1 cellular context compared by ENCODE assay signal in genomic region chr4:42656986-42657792, GRCh38.
A peak's percentile ranks its signal among the peaks of the same experiment; 100 is the strongest.
TF ChIP-seq lines count a peak whose summit lies in the region.

Gene ATP8A1 (minus strand): TSS chr4:42657105. CDS start chr4:42656873, 232 bp downstream.

TF ChIP-seq in HepG2, 621 proteins besides CTCF, POLR2A, EP300 and RAD21 (continued from another document and continues in another):
- TF ChIP-seq GABPA (IDR thresholded peaks at IDR 0.05; ENCODE audit: low read depth, low read length) (no peak), GABPA (CRISPR knock-in tag; IDR thresholded peaks at IDR 0.05; ENCODE audit: low read depth) (peak; percentile 58), ZNF251 (CRISPR knock-in tag; IDR thresholded peaks at IDR 0.05) (0 out of 2 replicates have a peak, but pooled peaks have one; percentile 47), ATF1 (CRISPR knock-in tag; IDR thresholded peaks at IDR 0.05) (no peak), ARNT2 (CRISPR knock-in tag; IDR thresholded peaks at IDR 0.05; ENCODE audit: low read depth) (peak; percentile 65; the same call in 1 of the 2 replicates), TAF15 (IDR thresholded peaks at IDR 0.05; ENCODE audit: low read depth, low read length, poor library complexity, severe bottlenecking) (no peak), REST (IDR thresholded peaks at IDR 0.05; ENCODE audit: borderline replicate concordance in 1 of 2, low read depth in 1 of 2, low read length in 2 of 2) (peak in 1 of 2 experiments; percentile 14; a peak in 1 of 4 replicates), GATA4 (IDR thresholded peaks at IDR 0.05; ENCODE audit: borderline replicate concordance, low read depth) (0 out of 2 replicates have a peak, but pooled peaks have one; percentile 19), KDM3A (CRISPR knock-in tag; IDR thresholded peaks at IDR 0.05; ENCODE audit: low read depth) (peak; percentile 53), KAT7 (CRISPR knock-in tag; IDR thresholded peaks at IDR 0.05; ENCODE audit: borderline replicate concordance) (peak; percentile 76; the same call in 1 of the 2 replicates), TAF1 (CRISPR knock-in tag; IDR thresholded peaks at IDR 0.05) (peak; percentile 96), ZNF605 (CRISPR knock-in tag; IDR thresholded peaks at IDR 0.05) (peak; percentile 79; the same call in 1 of the 2 replicates), ZNF17 (CRISPR knock-in tag; IDR thresholded peaks at IDR 0.05) (0 out of 2 replicates have a peak, but pooled peaks have one; percentile 85), PATZ1 (CRISPR knock-in tag; IDR thresholded peaks at IDR 0.05) (peak; percentile 68), ZNF317 (CRISPR knock-in tag; IDR thresholded peaks at IDR 0.05) (peak; percentile 66; the same call in 1 of the 2 replicates), ZFP41 (CRISPR knock-in tag; IDR thresholded peaks at IDR 0.05; ENCODE audit: borderline replicate concordance) (no peak), TFE3 (CRISPR knock-in tag; IDR thresholded peaks at IDR 0.05) (no peak), NFE2 (CRISPR knock-in tag; IDR thresholded peaks at IDR 0.05) (no peak), PAXIP1 (CRISPR knock-in tag; conservative IDR thresholded peaks at IDR 0.05) (peak; percentile 46), ISL2 (CRISPR knock-in tag; IDR thresholded peaks at IDR 0.05) (peak; percentile 34; the same call in 1 of the 2 replicates), TSC22D2 (CRISPR knock-in tag; IDR thresholded peaks at IDR 0.05; ENCODE audit: borderline replicate concordance) (0 out of 2 replicates have a peak, but pooled peaks have one; percentile 26), ELF1 (CRISPR knock-in tag; IDR thresholded peaks at IDR 0.05) (peak; percentile 62), KAT8 (CRISPR knock-in tag; IDR thresholded peaks at IDR 0.05) (peak; percentile 68), ZSCAN20 (CRISPR knock-in tag; IDR thresholded peaks at IDR 0.05; ENCODE audit: borderline replicate concordance) (no peak), NCOA2 (CRISPR knock-in tag; IDR thresholded peaks at IDR 0.05) (peak; percentile 33; the same call in 1 of the 2 replicates), ERF (CRISPR knock-in tag; IDR thresholded peaks at IDR 0.05) (peak; percentile 44; the same call in 1 of the 2 replicates), ZNF614 (CRISPR knock-in tag; IDR thresholded peaks at IDR 0.05; ENCODE audit: borderline replicate concordance) (peak; percentile 59; the same call in 1 of the 2 replicates), ZNF430 (CRISPR knock-in tag; IDR thresholded peaks at IDR 0.05) (peak; percentile 48; the same call in 1 of the 2 replicates), SP5 (CRISPR knock-in tag; IDR thresholded peaks at IDR 0.05; ENCODE audit: borderline replicate concordance, low read depth) (peak; percentile 17; the same call in 1 of the 2 replicates), MEIS2 (CRISPR knock-in tag; IDR thresholded peaks at IDR 0.05) (peak; percentile 19; the same call in 1 of the 2 replicates), MYC (CRISPR knock-in tag; IDR thresholded peaks at IDR 0.05; ENCODE audit: borderline replicate concordance) (peak; percentile 46; the same call in 1 of the 2 replicates), HIVEP1 (CRISPR knock-in tag; IDR thresholded peaks at IDR 0.05) (0 out of 2 replicates have a peak, but pooled peaks have one; percentile 60), PITX1 (CRISPR knock-in tag; IDR thresholded peaks at IDR 0.05) (peak; percentile 50; the same call in 1 of the 2 replicates), ZNF18 (CRISPR knock-in tag; IDR thresholded peaks at IDR 0.05; ENCODE audit: insufficient replicate concordance) (peak; percentile 24)
- TF ChIP-seq, protein P1, sequence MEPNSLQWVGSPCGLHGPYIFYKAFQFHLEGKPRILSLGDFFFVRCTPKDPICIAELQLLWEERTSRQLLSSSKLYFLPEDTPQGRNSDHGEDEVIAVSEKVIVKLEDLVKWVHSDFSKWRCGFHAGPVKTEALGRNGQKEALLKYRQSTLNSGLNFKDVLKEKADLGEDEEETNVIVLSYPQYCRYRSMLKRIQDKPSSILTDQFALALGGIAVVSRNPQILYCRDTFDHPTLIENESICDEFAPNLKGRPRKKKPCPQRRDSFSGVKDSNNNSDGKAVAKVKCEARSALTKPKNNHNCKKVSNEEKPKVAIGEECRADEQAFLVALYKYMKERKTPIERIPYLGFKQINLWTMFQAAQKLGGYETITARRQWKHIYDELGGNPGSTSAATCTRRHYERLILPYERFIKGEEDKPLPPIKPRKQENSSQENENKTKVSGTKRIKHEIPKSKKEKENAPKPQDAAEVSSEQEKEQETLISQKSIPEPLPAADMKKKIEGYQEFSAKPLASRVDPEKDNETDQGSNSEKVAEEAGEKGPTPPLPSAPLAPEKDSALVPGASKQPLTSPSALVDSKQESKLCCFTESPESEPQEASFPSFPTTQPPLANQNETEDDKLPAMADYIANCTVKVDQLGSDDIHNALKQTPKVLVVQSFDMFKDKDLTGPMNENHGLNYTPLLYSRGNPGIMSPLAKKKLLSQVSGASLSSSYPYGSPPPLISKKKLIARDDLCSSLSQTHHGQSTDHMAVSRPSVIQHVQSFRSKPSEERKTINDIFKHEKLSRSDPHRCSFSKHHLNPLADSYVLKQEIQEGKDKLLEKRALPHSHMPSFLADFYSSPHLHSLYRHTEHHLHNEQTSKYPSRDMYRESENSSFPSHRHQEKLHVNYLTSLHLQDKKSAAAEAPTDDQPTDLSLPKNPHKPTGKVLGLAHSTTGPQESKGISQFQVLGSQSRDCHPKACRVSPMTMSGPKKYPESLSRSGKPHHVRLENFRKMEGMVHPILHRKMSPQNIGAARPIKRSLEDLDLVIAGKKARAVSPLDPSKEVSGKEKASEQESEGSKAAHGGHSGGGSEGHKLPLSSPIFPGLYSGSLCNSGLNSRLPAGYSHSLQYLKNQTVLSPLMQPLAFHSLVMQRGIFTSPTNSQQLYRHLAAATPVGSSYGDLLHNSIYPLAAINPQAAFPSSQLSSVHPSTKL (CRISPR knock-in tag; IDR thresholded peaks at IDR 0.05) = peak; percentile 27; the same call in 1 of the 2 replicates
- TF ChIP-seq, protein P2, sequence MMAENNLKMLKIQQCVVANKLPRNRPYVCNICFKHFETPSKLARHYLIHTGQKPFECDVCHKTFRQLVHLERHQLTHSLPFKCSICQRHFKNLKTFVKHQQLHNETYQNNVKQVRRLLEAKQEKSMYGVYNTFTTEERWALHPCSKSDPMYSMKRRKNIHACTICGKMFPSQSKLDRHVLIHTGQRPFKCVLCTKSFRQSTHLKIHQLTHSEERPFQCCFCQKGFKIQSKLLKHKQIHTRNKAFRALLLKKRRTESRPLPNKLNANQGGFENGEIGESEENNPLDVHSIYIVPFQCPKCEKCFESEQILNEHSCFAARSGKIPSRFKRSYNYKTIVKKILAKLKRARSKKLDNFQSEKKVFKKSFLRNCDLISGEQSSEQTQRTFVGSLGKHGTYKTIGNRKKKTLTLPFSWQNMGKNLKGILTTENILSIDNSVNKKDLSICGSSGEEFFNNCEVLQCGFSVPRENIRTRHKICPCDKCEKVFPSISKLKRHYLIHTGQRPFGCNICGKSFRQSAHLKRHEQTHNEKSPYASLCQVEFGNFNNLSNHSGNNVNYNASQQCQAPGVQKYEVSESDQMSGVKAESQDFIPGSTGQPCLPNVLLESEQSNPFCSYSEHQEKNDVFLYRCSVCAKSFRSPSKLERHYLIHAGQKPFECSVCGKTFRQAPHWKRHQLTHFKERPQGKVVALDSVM (CRISPR knock-in tag; IDR thresholded peaks at IDR 0.05) = no peak
- TF ChIP-seq, protein P3, sequence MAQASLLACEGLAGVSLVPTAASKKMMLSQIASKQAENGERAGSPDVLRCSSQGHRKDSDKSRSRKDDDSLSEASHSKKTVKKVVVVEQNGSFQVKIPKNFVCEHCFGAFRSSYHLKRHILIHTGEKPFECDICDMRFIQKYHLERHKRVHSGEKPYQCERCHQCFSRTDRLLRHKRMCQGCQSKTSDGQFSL (CRISPR knock-in tag; IDR thresholded peaks at IDR 0.05) = peak; percentile 78; the same call in 1 of the 2 replicates
- TF ChIP-seq, protein P4, sequence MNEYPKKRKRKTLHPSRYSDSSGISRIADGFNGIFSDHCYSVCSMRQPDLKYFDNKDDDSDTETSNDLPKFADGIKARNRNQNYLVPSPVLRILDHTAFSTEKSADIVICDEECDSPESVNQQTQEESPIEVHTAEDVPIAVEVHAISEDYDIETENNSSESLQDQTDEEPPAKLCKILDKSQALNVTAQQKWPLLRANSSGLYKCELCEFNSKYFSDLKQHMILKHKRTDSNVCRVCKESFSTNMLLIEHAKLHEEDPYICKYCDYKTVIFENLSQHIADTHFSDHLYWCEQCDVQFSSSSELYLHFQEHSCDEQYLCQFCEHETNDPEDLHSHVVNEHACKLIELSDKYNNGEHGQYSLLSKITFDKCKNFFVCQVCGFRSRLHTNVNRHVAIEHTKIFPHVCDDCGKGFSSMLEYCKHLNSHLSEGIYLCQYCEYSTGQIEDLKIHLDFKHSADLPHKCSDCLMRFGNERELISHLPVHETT (CRISPR knock-in tag; conservative IDR thresholded peaks at IDR 0.05) = peak; percentile 50; the same call in 1 of the 2 replicates
